1 cellular context compared by ENCODE assay signal in genomic region chr5:34926318-34926888, GRCh38.
TF ChIP-seq lines count a peak whose summit lies in the region.

No MANE protein-coding gene starts in this region.

TF ChIP-seq in HepG2, 621 proteins besides CTCF, POLR2A, EP300 and RAD21:
- TF ChIP-seq ZNF496 (CRISPR knock-in tag; IDR thresholded peaks at IDR 0.05; ENCODE audit: insufficient replicate concordance): no peak
- TF ChIP-seq PLSCR1 (CRISPR knock-in tag; IDR thresholded peaks at IDR 0.05; ENCODE audit: borderline replicate concordance): no peak
- no peak for TF ChIP-seq SP1 (IDR thresholded peaks at IDR 0.05)
- no peak for TF ChIP-seq SP1 (CRISPR knock-in tag; IDR thresholded peaks at IDR 0.05)
- no peak for TF ChIP-seq BRD4 (CRISPR knock-in tag; IDR thresholded peaks at IDR 0.05)
- no peak for TF ChIP-seq MYPOP (CRISPR knock-in tag; IDR thresholded peaks at IDR 0.05)
- TF ChIP-seq HDAC6 (IDR thresholded peaks at IDR 0.05; ENCODE audit: low read depth, low read length): no peak
- no peak for TF ChIP-seq ZBTB21 (CRISPR knock-in tag; IDR thresholded peaks at IDR 0.05)
- no peak for TF ChIP-seq ZNF660 (CRISPR knock-in tag; IDR thresholded peaks at IDR 0.05; ENCODE audit: borderline replicate concordance, low read depth)
- TF ChIP-seq ZNF547 (CRISPR knock-in tag; IDR thresholded peaks at IDR 0.05): no peak
- TF ChIP-seq ATF7 (IDR thresholded peaks at IDR 0.05): no peak
- no peak for TF ChIP-seq ATF7 (CRISPR knock-in tag; IDR thresholded peaks at IDR 0.05)
